Comparison of ENCODE assay signal across 18 cellular contexts in genomic region chr1:67722292-67722944, GRCh38. TPM values are rescaled to one million over a fixed set of nuclear protein-coding genes. Genes with fewer than 3 reads are reported as not detected.
DNase-seq lines count a peak whose midpoint lies in the region; ATAC-seq and TF ChIP-seq lines count a peak whose summit lies in the region.
"Had no signal": no experiment of that assay in that cellular context is flagged by ENCODE, and none has a peak within 500 bp of the region (broad histone marks: within the 10 kb centered on the region; RNA-seq: fewer than 3 reads in every experiment).

No MANE protein-coding gene starts in this region.

- H3K9me3 ChIP-seq in left ventricle myocardium inferior (replicated peaks) (no peaks in the 10 kb centered on the region), liver (ENCODE audit: control insufficient read depth in 4 of 4, low read length in 3 of 4) (no peaks in the 10 kb centered on the region)

- H3K4me1 ChIP-seq in left ventricle myocardium inferior: peaks cover 80% of the 10 kb centered on the region
- peaks cover 0 to 6% (median 5%) of the 10 kb centered on the region in 4 donors for H3K4me1 ChIP-seq in liver (ENCODE audit: control insufficient read depth in 4 of 4, insufficient read depth in 4 of 4, low read length in 3 of 4)

- ATAC-seq in Right ventricle myocardium inferior: no peak
- no peak for ATAC-seq in HG03442 (IDR thresholded peaks at IDR 0.05; ENCODE audit: unreplicated experiment)
- no peak for ATAC-seq in HG02885 (IDR thresholded peaks at IDR 0.05; ENCODE audit: poor library complexity, unreplicated experiment)
- ATAC-seq: activated CD8-positive, alpha-beta memory T cell treated with anti-CD3 and anti-CD28 coated beads, Interleukin-2, amount 10 ng/mL, durations not matched to agents 7 days and 5 days; left ventricle myocardium superior had no signal

- intact Hi-C loops in left ventricle myocardium inferior (cut with micrococcal nuclease) (no loop called here), Right ventricle myocardium inferior (cut with DNase I) (loop anchor here (5.0 kb wide), 1 partner anchor 35 kb away; the partner anchor contains the start of gene GADD45A)

- H3K4me3 ChIP-seq in left ventricle myocardium inferior (no peak overlapping the region), astrocyte of the spinal cord (ENCODE audit: low read depth, low read length) (no peak overlapping the region), liver (ENCODE audit: low read depth in 1 of 3, low read length in 3 of 3) (no peak overlapping the region)
- H3K4me3 ChIP-seq: PC-9 had no signal

- no peak overlapping the region for H3K9ac ChIP-seq in liver (ENCODE audit: low read depth in 1 of 2, low read length in 2 of 2)

- H3K27me3 ChIP-seq in left ventricle myocardium inferior (ENCODE audit: low read depth): no peaks in the 10 kb centered on the region
- no peaks in the 10 kb centered on the region for H3K27me3 ChIP-seq in liver (ENCODE audit: control insufficient read depth in 4 of 4, insufficient read depth in 4 of 4, low read length in 3 of 4)

- H3K27ac ChIP-seq in left ventricle myocardium inferior (replicated peaks) (peak overlapping the region; percentile 73), liver (ENCODE audit: low read depth in 1 of 2, low read length in 2 of 2) (no peak overlapping the region)

- TF ChIP-seq CTCF in left ventricle myocardium inferior (IDR thresholded peaks at IDR 0.05; ENCODE audit: borderline replicate concordance) (no peak), astrocyte of the spinal cord (IDR thresholded peaks at IDR 0.05; ENCODE audit: low read depth, low read length) (no peak), liver (IDR thresholded peaks at IDR 0.05; ENCODE audit: low read depth, low read length, missing input control) (no peak)

- DNase-seq in left ventricle myocardium inferior: no peak
- DNase-seq in Right ventricle myocardium inferior (ENCODE audit: missing footprints): no peak
- DNase-seq in astrocyte of the spinal cord (ENCODE audit: low read depth, low spot score): peak; percentile 31
- no peak for DNase-seq in kidney tubule cell (ENCODE audit: low spot score)
- no peak for DNase-seq in stimulated activated naive CD4-positive, alpha-beta T cell treated with Interleukin-2 at 50 U/mL for 16 hours (lab: John Stamatoyannopoulos, UW)
- DNase-seq: activated CD4-positive, CD25-positive, alpha-beta regulatory T cell; activated CD8-positive, alpha-beta memory T cell treated with anti-CD3 and anti-CD28 coated beads, Interleukin-2, amount 10 ng/mL, durations not matched to agents 7 days and 5 days; activated naive CD4-positive, alpha-beta T cell treated with anti-CD3 and anti-CD28 coated beads, Interleukin-2, amount 10 ng/mL, durations not matched to agents 7 days and 5 days; GF-D8; KBM-7; left ventricle myocardium superior; NCI-H1694; NCI-H510A; PC-9; stimulated activated CD4-positive, alpha-beta T cell treated with anti-CD3 and anti-CD28 coated beads, Interleukin-2, amount 100 ng/mL, for 24 hours had no signal

- no peak for TF ChIP-seq RAD21 in liver (IDR thresholded peaks at IDR 0.05)

- no peaks in the 10 kb centered on the region for H3K36me3 ChIP-seq in left ventricle myocardium inferior
- no peaks in the 10 kb centered on the region for H3K36me3 ChIP-seq in liver (ENCODE audit: control insufficient read depth in 4 of 4, insufficient read depth in 3 of 4, low read depth in 1 of 4, low read length in 3 of 4)

- 92% methylated on average over 4 of the region's 4 CpGs for WGBS in liver

- in situ Hi-C loops in astrocyte of the spinal cord (cut with HindIII; ENCODE audit: low sequenced_read_pairs): no loop called here

TF ChIP-seq in liver, 16 proteins besides CTCF, POLR2A, EP300 and RAD21:
- TF ChIP-seq FOXA1 (IDR thresholded peaks at IDR 0.05): no peak
- peak in 1 of 2 donors; percentile 14 for TF ChIP-seq HNF4A (conservative IDR thresholded peaks at IDR 0.05)
- peak; percentile 16 to 48 for TF ChIP-seq RXRA (IDR thresholded peaks at IDR 0.05)

RNA-seq across cellular contexts. Expression of gene GADD45A, which starts 37.4 kb away (rescaled TPM):
- total RNA-seq in left ventricle myocardium inferior (65.0 TPM), Right ventricle myocardium inferior (53.8 TPM), liver (10 to 100 TPM; 29.7 to 57.9 TPM)
- 10 to 100 TPM; 26.3 to 37.1 TPM for polyA plus RNA-seq in liver
